In the genomic region with DNA sequence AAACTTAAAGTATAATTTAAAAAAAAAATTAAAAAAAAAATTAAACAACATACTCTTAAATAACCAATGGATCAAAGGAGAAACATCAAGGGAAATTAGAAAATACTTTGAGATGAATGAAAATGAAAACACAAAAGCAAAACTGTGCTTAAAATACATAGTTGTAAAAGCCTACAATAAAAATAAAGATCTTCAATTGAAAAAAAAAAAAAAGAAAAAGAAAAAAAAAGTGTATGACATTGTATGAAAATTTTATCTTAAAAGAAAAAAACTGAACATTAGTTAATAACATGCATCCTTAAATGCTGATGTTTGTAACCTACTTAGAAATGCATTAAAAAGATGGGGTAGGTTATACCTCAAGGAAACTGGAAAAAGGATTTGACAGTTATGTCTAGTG, we compare ENCODE assay signal across 5 cellular contexts.
DNase-seq lines count a peak whose midpoint lies in the region; ATAC-seq, FAIRE-seq and TF ChIP-seq lines count a peak whose summit lies in the region.
"Not testable (repeated sequence)": the region's sequence is repeated elsewhere in the genome, so short reads cannot be mapped to it uniquely, and the experiment has no call there.

No MANE protein-coding gene starts in this region.

- not testable (repeated sequence) for H3K4me2 ChIP-seq in K562 (ENCODE audit: insufficient read depth, low read length)

- H3K27ac ChIP-seq in HEK293 (ENCODE audit: extremely low read depth, low read depth, low read length); K562 (ENCODE audit: extremely low read depth, low read depth, low read length); kidney (ENCODE audit: low read depth in 2 of 2, low read length in 2 of 2): not testable (repeated sequence)

- ATAC-seq in K562 = not testable (repeated sequence)

- not testable (repeated sequence) for H3K9me3 ChIP-seq in HEK293 (ENCODE audit: control insufficient read depth, insufficient read depth, low read depth, low read length); K562 (replicated peaks; ENCODE audit: control insufficient read depth, insufficient read depth, low read depth, low read length); kidney (ENCODE audit: control insufficient read depth in 1 of 2, low read length in 2 of 2)

- peak; percentile 38 for FAIRE-seq in D721Med (lab: Jason Lieb, UNC)
- not testable (repeated sequence) for FAIRE-seq in K562 (lab: Jason Lieb, UNC)
- FAIRE-seq in endometrium (lab: Jason Lieb, UNC) = peak; percentile 89
- peak; percentile 88 for FAIRE-seq in kidney (lab: Jason Lieb, UNC)

- H3K9ac ChIP-seq in K562 (ENCODE audit: insufficient read depth in 1 of 2, low read depth in 2 of 2, low read length in 2 of 2); kidney (ENCODE audit: low read length in 2 of 2): not testable (repeated sequence)

- H3K4me3 ChIP-seq in HEK293 (ENCODE audit: low read depth, low read length); K562; kidney (ENCODE audit: low read length in 2 of 2): not testable (repeated sequence)

- not testable (repeated sequence) for H3K36me3 ChIP-seq in HEK293 (ENCODE audit: control insufficient read depth in 2 of 2, insufficient read depth in 1 of 2, low read length in 2 of 2); K562 (ENCODE audit: control insufficient read depth, insufficient read depth, low read length); kidney (ENCODE audit: control insufficient read depth in 1 of 2, insufficient read depth in 2 of 2, low read length in 2 of 2)

- intact Hi-C loops in K562 (cut with micrococcal nuclease); kidney (cut with DNase I): not testable (repeated sequence)

- POLR2A ChIA-PET in HEK293 (lab: Yijun Ruan, JAX); K562 (lab: Yijun Ruan, JAX): not testable (repeated sequence)

- TF ChIP-seq RAD21 in K562 (CRISPR knock-in tag; conservative IDR thresholded peaks at IDR 0.05 in 1 of 2, IDR thresholded peaks at IDR 0.05 in 1 of 2) = not testable (repeated sequence)

- H4K20me1 ChIP-seq in K562 (replicated peaks; ENCODE audit: control insufficient read depth, insufficient read depth, low read length) = not testable (repeated sequence)

- not testable (repeated sequence) for TF ChIP-seq POLR2A in K562 (conservative IDR thresholded peaks at IDR 0.05)

- CTCF ChIA-PET in HEK293 (lab: Yijun Ruan, JAX) (interaction anchor here (0.7 kb wide), 1 partner anchor 219 kb away, joined by 3 read pairs; no protein-coding TSS in a partner anchor), K562 (lab: Yijun Ruan, JAX; ENCODE audit: low intra/inter-chr PET ratio) (interaction anchor here (0.6 kb wide), 1 partner anchor 44 kb away, joined by 3 read pairs; no protein-coding TSS in a partner anchor)

- TF ChIP-seq CTCF in D721Med (IDR thresholded peaks at IDR 0.05; ENCODE audit: insufficient read depth, missing control alignments); HEK293 (tag by site-specific recombination; IDR thresholded peaks at IDR 0.05); K562 (IDR thresholded peaks at IDR 0.05 in 2 of 3, conservative IDR thresholded peaks at IDR 0.05 in 1 of 3; ENCODE audit: insufficient read depth in 2 of 3, low read depth in 1 of 3, low read length in 3 of 3); kidney (IDR thresholded peaks at IDR 0.05; ENCODE audit: borderline replicate concordance, extremely low read depth, insufficient read depth): not testable (repeated sequence)

- not testable (repeated sequence) for DNase-seq in D721Med (ENCODE audit: insufficient read length, low spot score); K562 (ENCODE audit: extremely low read depth in 1 of 4, low spot score in 3 of 4); kidney

- not testable (repeated sequence) for H3K4me1 ChIP-seq in HEK293 (ENCODE audit: control insufficient read depth, insufficient read depth, low read length); K562 (replicated peaks in 1 of 2; ENCODE audit: control insufficient read depth in 2 of 2, insufficient read depth in 2 of 2, low read length in 2 of 2); kidney (ENCODE audit: control insufficient read depth in 1 of 2, insufficient read depth in 1 of 2, low read depth in 1 of 2, low read length in 2 of 2)

- not testable (repeated sequence) for H3K27me3 ChIP-seq in K562 (ENCODE audit: control insufficient read depth in 2 of 2, insufficient read depth in 2 of 2, low read length in 2 of 2)

- H3K79me2 ChIP-seq in K562 (ENCODE audit: control insufficient read depth, insufficient read depth, low read length) = not testable (repeated sequence)

- not testable (repeated sequence) for H3K9me1 ChIP-seq in K562 (ENCODE audit: control insufficient read depth, insufficient read depth, low read length)

- not testable (repeated sequence) for TF ChIP-seq EP300 in K562 (IDR thresholded peaks at IDR 0.05; ENCODE audit: low read length)

- in situ Hi-C loops in K562 (cut with MboI) = not testable (repeated sequence)

- BruUV-seq in K562 (replicated peaks; lab: Mats Ljungman, UMichigan) = not testable (repeated sequence)

- H2AFZ ChIP-seq in K562 (ENCODE audit: low read depth, low read length) = not testable (repeated sequence)

TF ChIP-seq in HEK293, 187 proteins besides CTCF, POLR2A, EP300 and RAD21:
- TF ChIP-seq, protein P1, sequence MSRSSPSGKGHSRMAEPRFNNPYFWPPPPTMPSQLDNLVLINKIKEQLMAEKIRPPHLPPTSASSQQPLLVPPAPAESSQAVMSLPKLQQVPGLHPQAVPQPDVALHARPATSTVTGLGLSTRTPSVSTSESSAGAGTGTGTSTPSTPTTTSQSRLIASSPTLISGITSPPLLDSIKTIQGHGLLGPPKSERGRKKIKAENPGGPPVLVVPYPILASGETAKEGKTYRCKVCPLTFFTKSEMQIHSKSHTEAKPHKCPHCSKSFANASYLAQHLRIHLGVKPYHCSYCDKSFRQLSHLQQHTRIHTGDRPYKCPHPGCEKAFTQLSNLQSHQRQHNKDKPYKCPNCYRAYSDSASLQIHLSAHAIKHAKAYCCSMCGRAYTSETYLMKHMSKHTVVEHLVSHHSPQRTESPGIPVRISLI (tag by site-specific recombination; IDR thresholded peaks at IDR 0.05) = 0 out of 2 replicates have a peak, but pooled peaks have one; percentile 53
